ENCODE assay signal across 8 cellular contexts in genomic region chr3:171284308-171285075, GRCh38.
A peak's percentile ranks its signal among the peaks of the same experiment; 100 is the strongest.
DNase-seq lines count a peak whose midpoint lies in the region; ATAC-seq and TF ChIP-seq lines count a peak whose summit lies in the region.

No MANE protein-coding gene starts in this region.

- POLR2A ChIA-PET in GM10248 (lab: Yijun Ruan, JAX), result no interaction called here

- TF ChIP-seq CTCF in GM10248 (IDR thresholded peaks at IDR 0.05; ENCODE audit: control extremely low read depth, extremely low read depth, low read depth, missing control alignments), result no peak

- ATAC-seq in GM21737 (IDR thresholded peaks at IDR 0.05; ENCODE audit: unreplicated experiment), result peak; percentile 53

- CTCF ChIA-PET in GM10248 (lab: Yijun Ruan, JAX), result interaction anchor here (0.6 to 11.1 kb wide), 12 partner anchors 7 to 63 kb away, joined by 3 to 62 read pairs (median 3); no protein-coding TSS in a partner anchor

- peak overlapping the region; percentile 34 for H3K27ac ChIP-seq in epithelial cell of prostate

- no peak overlapping the region for H3K4me3 ChIP-seq in skeletal muscle cell (ENCODE audit: low read depth, low read length)

- DNase-seq in GM10248 (ENCODE audit: extremely low spot score) (peak; percentile 18), NCI-H226 (peak; percentile 80), epithelial cell of prostate (ENCODE audit: low read depth, low spot score) (peak; percentile 69), skeletal muscle cell (ENCODE audit: low read depth) (peak; percentile 87), NCI-H748 treated with DMSO at 0.1 percent for 48 hours (lab: John Stamatoyannopoulos, UW) (no peak), NCI-H510A treated with DMSO at 0.1 percent for 48 hours (lab: John Stamatoyannopoulos, UW) (no peak)
- DNase-seq in activated CD8-positive, alpha-beta memory T cell treated with anti-CD3 and anti-CD28 coated beads, Interleukin-2, amount 50 U/mL, for 4 hours, result no peak

Comparison
In these comparisons a context has a peak if more than half of its experiments do, and no peak if none do; other contexts are left out.
1. DNase-seq: peak in GM10248 (single experiment), NCI-H226 (single experiment), epithelial cell of prostate (single experiment) and skeletal muscle cell (single experiment); none in NCI-H748 treated with DMSO at 0.1 percent for 48 hours (single experiment), NCI-H510A treated with DMSO at 0.1 percent for 48 hours (single experiment) and activated CD8-positive, alpha-beta memory T cell treated with anti-CD3 and anti-CD28 coated beads, Interleukin-2, amount 50 U/mL, for 4 hours (single experiment).